In the genomic region with DNA sequence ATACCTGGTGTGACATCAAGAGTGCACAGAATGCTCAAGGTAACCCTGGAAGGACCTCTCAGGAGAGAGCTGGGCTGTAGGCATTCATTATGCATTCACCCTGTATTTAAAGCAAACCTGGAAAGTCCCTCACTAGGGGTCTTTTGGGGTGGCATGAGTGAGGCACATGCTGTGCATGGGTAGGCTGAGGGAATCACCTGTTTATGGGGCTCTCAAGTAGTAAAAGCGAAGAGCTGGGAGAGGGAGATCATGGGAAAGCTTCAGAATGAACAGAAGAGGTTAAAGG, we compare ENCODE assay signal across 1 cellular context.
TF ChIP-seq lines count a peak whose summit lies in the region.

No MANE protein-coding gene starts in this region.

TF ChIP-seq in HCT116, 20 proteins besides CTCF, POLR2A, EP300 and RAD21 (continued from another document):
- TF ChIP-seq, protein P1, sequence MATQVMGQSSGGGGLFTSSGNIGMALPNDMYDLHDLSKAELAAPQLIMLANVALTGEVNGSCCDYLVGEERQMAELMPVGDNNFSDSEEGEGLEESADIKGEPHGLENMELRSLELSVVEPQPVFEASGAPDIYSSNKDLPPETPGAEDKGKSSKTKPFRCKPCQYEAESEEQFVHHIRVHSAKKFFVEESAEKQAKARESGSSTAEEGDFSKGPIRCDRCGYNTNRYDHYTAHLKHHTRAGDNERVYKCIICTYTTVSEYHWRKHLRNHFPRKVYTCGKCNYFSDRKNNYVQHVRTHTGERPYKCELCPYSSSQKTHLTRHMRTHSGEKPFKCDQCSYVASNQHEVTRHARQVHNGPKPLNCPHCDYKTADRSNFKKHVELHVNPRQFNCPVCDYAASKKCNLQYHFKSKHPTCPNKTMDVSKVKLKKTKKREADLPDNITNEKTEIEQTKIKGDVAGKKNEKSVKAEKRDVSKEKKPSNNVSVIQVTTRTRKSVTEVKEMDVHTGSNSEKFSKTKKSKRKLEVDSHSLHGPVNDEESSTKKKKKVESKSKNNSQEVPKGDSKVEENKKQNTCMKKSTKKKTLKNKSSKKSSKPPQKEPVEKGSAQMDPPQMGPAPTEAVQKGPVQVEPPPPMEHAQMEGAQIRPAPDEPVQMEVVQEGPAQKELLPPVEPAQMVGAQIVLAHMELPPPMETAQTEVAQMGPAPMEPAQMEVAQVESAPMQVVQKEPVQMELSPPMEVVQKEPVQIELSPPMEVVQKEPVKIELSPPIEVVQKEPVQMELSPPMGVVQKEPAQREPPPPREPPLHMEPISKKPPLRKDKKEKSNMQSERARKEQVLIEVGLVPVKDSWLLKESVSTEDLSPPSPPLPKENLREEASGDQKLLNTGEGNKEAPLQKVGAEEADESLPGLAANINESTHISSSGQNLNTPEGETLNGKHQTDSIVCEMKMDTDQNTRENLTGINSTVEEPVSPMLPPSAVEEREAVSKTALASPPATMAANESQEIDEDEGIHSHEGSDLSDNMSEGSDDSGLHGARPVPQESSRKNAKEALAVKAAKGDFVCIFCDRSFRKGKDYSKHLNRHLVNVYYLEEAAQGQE (IDR thresholded peaks at IDR 0.05; ENCODE audit: low read depth): no peak
- TF ChIP-seq EGR1 (IDR thresholded peaks at IDR 0.05; ENCODE audit: low read depth) (no peak), SRF (IDR thresholded peaks at IDR 0.05; ENCODE audit: low read depth) (no peak), POLR2AphosphoS5 (IDR thresholded peaks at IDR 0.05; ENCODE audit: low read depth, low read length) (no peak), ZFX (IDR thresholded peaks at IDR 0.05) (no peak), SIN3A (IDR thresholded peaks at IDR 0.05; ENCODE audit: low read depth) (no peak), ZBTB33 (IDR thresholded peaks at IDR 0.05; ENCODE audit: extremely low read depth, insufficient replicate concordance, low read length) (no peak)
- TF ChIP-seq, protein P2, sequence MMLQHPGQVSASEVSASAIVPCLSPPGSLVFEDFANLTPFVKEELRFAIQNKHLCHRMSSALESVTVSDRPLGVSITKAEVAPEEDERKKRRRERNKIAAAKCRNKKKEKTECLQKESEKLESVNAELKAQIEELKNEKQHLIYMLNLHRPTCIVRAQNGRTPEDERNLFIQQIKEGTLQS (IDR thresholded peaks at IDR 0.05): no peak
- TF ChIP-seq, protein P3, sequence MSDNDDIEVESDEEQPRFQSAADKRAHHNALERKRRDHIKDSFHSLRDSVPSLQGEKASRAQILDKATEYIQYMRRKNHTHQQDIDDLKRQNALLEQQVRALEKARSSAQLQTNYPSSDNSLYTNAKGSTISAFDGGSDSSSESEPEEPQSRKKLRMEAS (IDR thresholded peaks at IDR 0.05): no peak
